Comparison of ENCODE assay signal across 8 cellular contexts in the genomic region with DNA sequence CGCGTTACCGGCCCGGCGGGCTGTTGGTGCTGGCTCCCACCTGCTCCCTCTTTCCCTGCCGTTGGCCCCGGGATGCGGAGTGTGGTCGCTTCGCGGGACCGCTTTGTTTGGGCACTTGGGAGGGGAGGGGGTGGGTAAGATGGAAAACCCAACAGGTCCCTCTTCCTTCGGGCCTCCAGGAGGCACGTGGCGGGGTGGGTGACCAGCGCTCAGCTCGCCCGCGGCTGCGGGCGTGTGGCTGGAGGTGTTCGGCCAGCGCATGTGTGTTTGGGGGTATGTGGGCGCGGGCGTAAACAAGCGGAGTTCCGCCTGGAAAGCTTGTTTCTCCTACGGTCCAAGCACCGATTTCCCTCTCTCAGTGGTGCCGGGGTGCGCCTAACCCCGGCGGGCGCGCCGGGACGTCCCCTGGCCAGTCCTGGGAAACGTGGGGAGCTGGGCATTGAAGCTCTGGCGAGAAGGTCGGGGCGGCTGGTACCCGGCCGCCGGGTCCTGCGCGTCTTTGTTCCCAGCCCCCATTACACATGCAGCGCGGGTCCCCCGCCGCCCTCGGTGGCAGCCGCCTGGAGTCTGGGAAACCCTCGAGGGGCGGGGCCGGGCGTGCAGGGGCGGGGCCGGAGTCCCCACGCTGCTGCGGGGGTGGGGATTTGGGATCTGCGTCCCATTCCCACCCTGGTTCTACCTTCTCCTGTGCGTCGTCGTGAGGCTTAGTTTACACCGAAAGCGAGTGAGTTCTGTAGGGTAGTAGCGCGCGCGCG. TPM values are rescaled to one million over a fixed set of nuclear protein-coding genes. Genes with fewer than 3 reads are reported as not detected.
DNase-seq lines count a peak whose midpoint lies in the region; ATAC-seq, FAIRE-seq and TF ChIP-seq lines count a peak whose summit lies in the region.

No MANE protein-coding gene starts in this region.

- H3K4me3 ChIP-seq in astrocyte of the cerebellum (ENCODE audit: low read depth, low read length) (peak overlapping the region; percentile 55), hepatocyte (peak overlapping the region; percentile 20), prostate gland (peak overlapping the region; percentile 70 to 83)

- in situ Hi-C loops in astrocyte of the cerebellum (cut with HindIII; ENCODE audit: low sequenced_read_pairs), result no loop called here

- peak overlapping the region; percentile 99 for H3K4me2 ChIP-seq in hepatocyte

- peak overlapping the region; percentile 86 for H2AFZ ChIP-seq in hepatocyte

- WGBS in hepatocyte (ENCODE audit: low lambda C conversion rate, missing lambda C conversion rate), result under 1% methylated on average over 51 of the region's 72 CpGs
- under 1% methylated on average over 70 of the region's 72 CpGs for WGBS in prostate gland

- DNase-seq in 8988T (peak; percentile 96), GM12892 (ENCODE audit: insufficient read length) (peak; percentile 43), HuH-7.5 (ENCODE audit: low spot score) (peak; percentile 96), RPMI8226 (peak; percentile 80), astrocyte of the cerebellum (ENCODE audit: low read depth) (no peak), hepatocyte (ENCODE audit: low spot score) (peak; percentile 88), prostate gland (ENCODE audit: low spot score) (peak; percentile 88)

- no peak for ATAC-seq in HG03139 (IDR thresholded peaks at IDR 0.05; ENCODE audit: unreplicated experiment)

- TF ChIP-seq POLR2A in GM12892 (IDR thresholded peaks at IDR 0.05; ENCODE audit: low read depth, low read length) (no peak), prostate gland (IDR thresholded peaks at IDR 0.05) (peak; percentile 61)

- H4K20me1 ChIP-seq in hepatocyte (ENCODE audit: insufficient read depth, poor library complexity, severe bottlenecking), result peaks cover 34% of the 10 kb centered on the region

- H3K9me2 ChIP-seq in hepatocyte (replicated peaks; ENCODE audit: insufficient read depth), result no peaks in the 10 kb centered on the region

- peaks cover 53% of the 10 kb centered on the region for H3K79me2 ChIP-seq in hepatocyte

- intact Hi-C loops in prostate gland (cut with DNase I), result loop anchor here (5.0 kb wide), 2 partner anchors 37 to 318 kb away; a partner anchor contains a TSS

- TF ChIP-seq CTCF in astrocyte of the cerebellum (IDR thresholded peaks at IDR 0.05; ENCODE audit: low read depth, low read length, missing control alignments) (no peak), hepatocyte (IDR thresholded peaks at IDR 0.05; ENCODE audit: poor library complexity) (no peak), prostate gland (IDR thresholded peaks at IDR 0.05) (no peak)

- H3K9me3 ChIP-seq in hepatocyte (ENCODE audit: low read depth) (no peaks in the 10 kb centered on the region), prostate gland (no peaks in the 10 kb centered on the region)

- H3K4me1 ChIP-seq in hepatocyte (ENCODE audit: insufficient read depth), result peaks cover 25% of the 10 kb centered on the region
- H3K4me1 ChIP-seq in prostate gland (replicated peaks), result peaks cover 10% of the 10 kb centered on the region

- H3K27me3 ChIP-seq in hepatocyte, result no peaks in the 10 kb centered on the region
- no peaks in the 10 kb centered on the region for H3K27me3 ChIP-seq in prostate gland (replicated peaks; ENCODE audit: insufficient read depth)

- H3K36me3 ChIP-seq in hepatocyte (replicated peaks; ENCODE audit: insufficient read depth, low read depth) (no peaks in the 10 kb centered on the region), prostate gland (no peaks in the 10 kb centered on the region)

- H3K27ac ChIP-seq in hepatocyte (peak overlapping the region; percentile 93), prostate gland (peak overlapping the region; percentile 89 to 92)

- FAIRE-seq in GM12892 (lab: Jason Lieb, UNC), result no peak

RNA-seq across cellular contexts. Expression of a gene that starts 1.4 kb away (rescaled TPM):
- polyA plus RNA-seq in GM12892 (2012; ENCODE audit: missing spikeins), result 2.4 TPM
- total RNA-seq in hepatocyte, result 13.1 and 15.4 TPM in 2 replicates
- polyA plus RNA-seq in hepatocyte, result 9.0 and 10.0 TPM in 2 replicates
- 10 to 100 TPM in 1 of 2 donors, 1 to 10 TPM in 1; 5.8 to 24.3 TPM for total RNA-seq in prostate gland

RNA-seq across cellular contexts. Expression of a gene that starts 41.1 kb away (rescaled TPM):
- polyA plus RNA-seq in GM12892 (2012; ENCODE audit: missing spikeins), result 12.7 TPM
- 7.5 and 10.6 TPM in 2 replicates for total RNA-seq in hepatocyte
- 6.3 and 6.9 TPM in 2 replicates for polyA plus RNA-seq in hepatocyte
- 10 to 100 TPM in 1 of 2 donors, 1 to 10 TPM in 1; 6.4 to 12.4 TPM for total RNA-seq in prostate gland

Comparison
In these comparisons a context has a peak if more than half of its experiments do, and no peak if none do; other contexts are left out.
1. H3K4me3 ChIP-seq: peak in every context shown above with its lines; median percentile 76 in prostate gland; 55 in astrocyte of the cerebellum; 20 in hepatocyte.